20 cellular contexts compared by ENCODE assay signal in the genomic region with DNA sequence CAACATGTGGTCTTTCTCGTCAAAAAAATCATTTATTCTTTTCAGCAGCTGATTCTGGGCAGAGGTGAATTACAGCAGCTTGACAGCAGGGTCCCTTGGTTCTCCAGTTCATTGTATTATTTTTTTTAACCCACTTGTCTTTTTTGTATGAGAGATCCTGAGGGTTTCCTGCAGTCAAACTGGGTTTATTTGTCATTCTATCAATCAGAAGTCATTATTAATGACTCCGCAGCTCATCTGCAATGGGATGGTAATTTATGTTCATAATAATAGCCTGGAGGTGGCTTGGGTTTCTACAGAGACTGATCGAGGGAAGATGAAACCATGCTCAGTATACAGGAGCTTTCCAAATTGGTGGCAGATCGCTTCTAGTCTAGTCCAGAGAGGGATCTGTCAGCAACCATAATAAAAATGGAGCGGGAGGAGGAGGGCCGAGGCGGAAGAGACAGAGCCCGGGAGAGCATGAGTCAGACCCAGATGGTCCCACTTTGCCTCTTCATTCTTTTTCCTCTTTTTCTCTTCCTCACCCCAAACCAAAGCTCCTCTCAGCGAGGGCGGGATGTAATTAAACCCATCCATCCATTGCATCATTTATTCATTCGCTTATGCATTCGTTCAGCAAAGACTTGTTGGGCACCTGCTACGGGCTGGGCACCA. TPM values are rescaled to one million over a fixed set of nuclear protein-coding genes. Genes with fewer than 3 reads are reported as not detected.
DNase-seq lines count a peak whose midpoint lies in the region; ATAC-seq, FAIRE-seq and TF ChIP-seq lines count a peak whose summit lies in the region.
"Had no signal": no experiment of that assay in that cellular context is flagged by ENCODE, and none has a peak within 500 bp of the region (broad histone marks: within the 10 kb centered on the region; RNA-seq: fewer than 3 reads in every experiment).

No MANE protein-coding gene starts in this region.

- H4K20me1 ChIP-seq in HepG2 (ENCODE audit: insufficient read depth, low read length), result no peaks in the 10 kb centered on the region

- H3K9me3 ChIP-seq in HepG2 (ENCODE audit: low read length), result no peaks in the 10 kb centered on the region
- no peaks in the 10 kb centered on the region for H3K9me3 ChIP-seq in right lobe of liver
- H3K9me3 ChIP-seq: A549 had no signal

- H3K9me3 Mint-ChIP-seq in chondrocyte (ENCODE audit: low read depth), result no peaks in the 10 kb centered on the region
- H3K9me3 Mint-ChIP-seq: CD4-positive, alpha-beta T cell had no signal

- H3K27me3 Mint-ChIP-seq in chondrocyte (ENCODE audit: low read depth), result peaks cover 32% of the 10 kb centered on the region
- H3K27me3 Mint-ChIP-seq: CD4-positive, alpha-beta T cell had no signal

- no peak overlapping the region for H3K27ac ChIP-seq in HepG2 (ENCODE audit: extremely low read length, insufficient read depth, low read length)
- H3K27ac ChIP-seq in right lobe of liver, result no peak overlapping the region
- peak overlapping the region in 45 of 59 donors; percentile 6 to 89 (median 60) for H3K27ac ChIP-seq in dorsolateral prefrontal cortex
- H3K27ac ChIP-seq: A549 had no signal

- intact Hi-C loops in HepG2 (cut with micrococcal nuclease; ENCODE audit: unreplicated experiment) (no loop called here), right lobe of liver (cut with DNase I) (no loop called here), dorsolateral prefrontal cortex (cut with DNase I) (no loop called here)

- WGBS in HepG2 (ENCODE audit: low lambda C conversion rate), result 25% methylated on average over 13 of the region's 13 CpGs
- WGBS in right lobe of liver (ENCODE audit: insufficient coverage, low coverage, low lambda C conversion rate, missing lambda C conversion rate), result 70% methylated on average over 11 of the region's 13 CpGs

- H3K36me3 ChIP-seq in HepG2 (replicated peaks in 1 of 2; ENCODE audit: control insufficient read depth in 1 of 2, insufficient read depth in 2 of 2, low read length in 2 of 2), result no peaks in the 10 kb centered on the region
- no peaks in the 10 kb centered on the region for H3K36me3 ChIP-seq in right lobe of liver

- BruUV-seq in HepG2 (replicated peaks; lab: Mats Ljungman, UMichigan), result no TSS peak

- H3K4me1 ChIP-seq in HepG2 (ENCODE audit: insufficient read depth, low read length) (0 out of 2 replicates have a peak, but pooled peaks cover 7% of the 10 kb centered on the region), right lobe of liver (no peaks in the 10 kb centered on the region)
- H3K4me1 ChIP-seq: A549 had no signal

- H3K4me1 Mint-ChIP-seq in chondrocyte (ENCODE audit: low read depth), result no peaks in the 10 kb centered on the region
- H3K4me1 Mint-ChIP-seq: B cell had no signal

- H3K9ac ChIP-seq in HepG2 (ENCODE audit: insufficient read depth, low read depth, low read length), result no peak overlapping the region

- TF ChIP-seq CTCF in HepG2 (CRISPR knock-in tag; IDR thresholded peaks at IDR 0.05) (no peak), right lobe of liver (IDR thresholded peaks at IDR 0.05) (no peak), dorsolateral prefrontal cortex (IDR thresholded peaks at IDR 0.05 in 54 of 56, conservative IDR thresholded peaks at IDR 0.05 in 2 of 56; ENCODE audit: low read depth in 1 of 56, partially characterized antibody in 56 of 56) (no peak), chondrocyte (IDR thresholded peaks at IDR 0.05) (no peak)

- no peak overlapping the region for H3K4me2 ChIP-seq in HepG2 (ENCODE audit: low read depth, low read length)
- H3K4me2 ChIP-seq: A549 had no signal

- no peak for FAIRE-seq in HepG2 (lab: Jason Lieb, UNC)
- FAIRE-seq: A549, G401.6 had no signal

- in situ Hi-C loops in HepG2 (cut with HindIII; ENCODE audit: extremely low pct_ligation_motif_present, low pct_unique_long_range_greater_than_20kb), result no loop called here

- H2AFZ ChIP-seq in HepG2 (ENCODE audit: low read length), result no peak overlapping the region

- H3K4me3 ChIP-seq in HepG2 (replicated peaks in 1 of 3; ENCODE audit: insufficient read depth in 1 of 3, low read depth in 2 of 3, low read length in 3 of 3), result no peak overlapping the region
- H3K4me3 ChIP-seq in right lobe of liver, result no peak overlapping the region
- no peak overlapping the region for H3K4me3 ChIP-seq in dorsolateral prefrontal cortex
- H3K4me3 ChIP-seq: A549 had no signal

- H3K4me3 Mint-ChIP-seq in chondrocyte (ENCODE audit: unreplicated experiment), result no peak overlapping the region
- H3K4me3 Mint-ChIP-seq: B cell; CD4-positive, alpha-beta T cell had no signal

- H3K27me3 ChIP-seq in HepG2 (ENCODE audit: control insufficient read depth in 1 of 2, insufficient read depth in 2 of 2, low read length in 2 of 2) (peaks cover 17 to 73% of the 10 kb centered on the region in 2 experiments), right lobe of liver (no peaks in the 10 kb centered on the region), dorsolateral prefrontal cortex (no peaks in the 10 kb centered on the region)

- ATAC-seq in HepG2 (no peak), right lobe of liver (no peak)
- ATAC-seq: A549 had no signal

- H3K79me2 ChIP-seq in HepG2 (ENCODE audit: insufficient read depth, low read length), result no peaks in the 10 kb centered on the region

- no peak for TF ChIP-seq RAD21 in HepG2 (CRISPR knock-in tag; IDR thresholded peaks at IDR 0.05)

- TF ChIP-seq POLR2A in HepG2 (IDR thresholded peaks at IDR 0.05; ENCODE audit: insufficient read depth in 1 of 2, low read depth in 2 of 2, low read length in 2 of 2) (no peak), right lobe of liver (IDR thresholded peaks at IDR 0.05) (no peak)

- no peak overlapping the region for H3K27ac Mint-ChIP-seq in chondrocyte (ENCODE audit: unreplicated experiment)
- H3K27ac Mint-ChIP-seq: B cell; CD4-positive, alpha-beta T cell had no signal

- DNase-seq in HepG2 (ENCODE audit: low spot score) (no peak), right lobe of liver (no peak), NCI-H1417 (lab: John Stamatoyannopoulos, UW) (peak in 2 of 3 experiments; percentile 69 to 85), dorsolateral prefrontal cortex (peak in 3 of 10 donors; percentile 20 to 51 (median 42)), superior temporal gyrus (ENCODE audit: extremely low spot score) (peak; percentile 25), chondrocyte (ENCODE audit: low spot score) (no peak), NCI-H69 (lab: John Stamatoyannopoulos, UW) (no peak)
- DNase-seq in activated T-cell treated with anti-CD3 and anti-CD28 coated beads, Interleukin-2, amount 50 U/mL, for 48 hours, result no peak
- DNase-seq: Calu3; CD4-positive, alpha-beta T cell; DMS79; GOT3; IMR-90; Kasumi-1; NCI-H1436 treated with DMSO at 0.1 percent for 48 hours; NCI-H2081; NCI-H774 had no signal

- POLR2A ChIA-PET in HepG2 (lab: Yijun Ruan, JAX), result no interaction called here

- TF ChIP-seq EP300 in HepG2 (IDR thresholded peaks at IDR 0.05; ENCODE audit: low read depth in 2 of 2, low read length in 2 of 2), result no peak
- TF ChIP-seq EP300 in HepG2 (CRISPR knock-in tag; IDR thresholded peaks at IDR 0.05; ENCODE audit: borderline replicate concordance), result no peak

- no peaks in the 10 kb centered on the region for H3K36me3 Mint-ChIP-seq in chondrocyte (ENCODE audit: low read depth)

- CTCF ChIA-PET in HepG2 (lab: Yijun Ruan, JAX; ENCODE audit: low intra/inter-chr PET ratio, low total read pairs), result no interaction called here

TF ChIP-seq in HepG2, 621 proteins besides CTCF, POLR2A, EP300 and RAD21:
- TF ChIP-seq SMAD3 (CRISPR knock-in tag; IDR thresholded peaks at IDR 0.05), result no peak
- TF ChIP-seq EZH2 (conservative IDR thresholded peaks at IDR 0.05; ENCODE audit: low read depth, low read length), result no peak
- TF ChIP-seq, protein P1, sequence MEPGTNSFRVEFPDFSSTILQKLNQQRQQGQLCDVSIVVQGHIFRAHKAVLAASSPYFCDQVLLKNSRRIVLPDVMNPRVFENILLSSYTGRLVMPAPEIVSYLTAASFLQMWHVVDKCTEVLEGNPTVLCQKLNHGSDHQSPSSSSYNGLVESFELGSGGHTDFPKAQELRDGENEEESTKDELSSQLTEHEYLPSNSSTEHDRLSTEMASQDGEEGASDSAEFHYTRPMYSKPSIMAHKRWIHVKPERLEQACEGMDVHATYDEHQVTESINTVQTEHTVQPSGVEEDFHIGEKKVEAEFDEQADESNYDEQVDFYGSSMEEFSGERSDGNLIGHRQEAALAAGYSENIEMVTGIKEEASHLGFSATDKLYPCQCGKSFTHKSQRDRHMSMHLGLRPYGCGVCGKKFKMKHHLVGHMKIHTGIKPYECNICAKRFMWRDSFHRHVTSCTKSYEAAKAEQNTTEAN (CRISPR knock-in tag; conservative IDR thresholded peaks at IDR 0.05), result no peak
- TF ChIP-seq ZNF451 (CRISPR knock-in tag; IDR thresholded peaks at IDR 0.05), result no peak
- peak; percentile 38; the same call in 1 of the 2 replicates for TF ChIP-seq ATF7 (IDR thresholded peaks at IDR 0.05)
- TF ChIP-seq ATF7 (CRISPR knock-in tag; IDR thresholded peaks at IDR 0.05), result no peak

RNA-seq across cellular contexts. Expression of gene EDN3, which starts 22.5 kb away (rescaled TPM):
- total RNA-seq in HepG2 (2016; rRNA removed; fragmentation: Illumina TruSeq; extraction: Trizol) (not detected in 2 replicates), right lobe of liver (not detected), dorsolateral prefrontal cortex (1 to 10 TPM in 106 of 120 experiments, under 1 TPM in 14; 0.17 to 5.4 (median 2.0) TPM), chondrocyte (0.55 to 0.59 TPM in 2 of 3 replicates, not detected in the other)
- not detected in 2 replicates for total RNA-seq in HepG2 (2016; cell fraction: cytosol; rRNA removed; fragmentation: Illumina TruSeq; extraction: Trizol; ENCODE audit: low read depth)
- total RNA-seq in HepG2 (2016; cell fraction: insoluble cytoplasmic fraction; rRNA removed; fragmentation: Illumina TruSeq; extraction: Trizol), result not detected in 2 replicates
- not detected in 2 replicates for total RNA-seq in HepG2 (2016; cell fraction: membrane; rRNA removed; fragmentation: Illumina TruSeq; extraction: Trizol)
- not detected in 2 replicates for total RNA-seq in HepG2 (2016; cell fraction: nucleus; rRNA removed; fragmentation: Illumina TruSeq; extraction: Trizol)
- not detected in 2 replicates for polyA plus RNA-seq in HepG2 (2011; rRNA removed)
- not detected in 2 replicates for polyA plus RNA-seq in HepG2 (2011; cell fraction: cytosol; rRNA removed)
- not detected in 2 replicates for polyA plus RNA-seq in HepG2 (2011; cell fraction: nucleus; rRNA removed)
- polyA plus RNA-seq in HepG2 (2012), result not detected in 2 replicates
- not detected in 2 replicates for polyA plus RNA-seq in HepG2 (2016; cell fraction: cytosol; fragmentation: Illumina TruSeq; extraction: Trizol; ENCODE audit: low read depth)
- not detected in 2 replicates for polyA plus RNA-seq in HepG2 (2016; cell fraction: insoluble cytoplasmic fraction; fragmentation: Illumina TruSeq; extraction: Trizol; ENCODE audit: low read depth)
- polyA plus RNA-seq in HepG2 (2016; cell fraction: membrane; fragmentation: Illumina TruSeq; extraction: Trizol; ENCODE audit: low read depth), result not detected in 2 replicates
- not detected in 2 replicates for polyA plus RNA-seq in HepG2 (2016; cell fraction: nucleus; fragmentation: Illumina TruSeq; extraction: Trizol; ENCODE audit: insufficient read depth, low read depth)
- polyA minus RNA-seq in HepG2 (2011; rRNA and poly(A)+ RNA removed; ENCODE audit: low replicate concordance), result not detected in 2 replicates
- polyA minus RNA-seq in HepG2 (2011; cell fraction: cytosol; rRNA and poly(A)+ RNA removed), result not detected in 2 replicates
- polyA minus RNA-seq in HepG2 (2011; cell fraction: nucleus; rRNA and poly(A)+ RNA removed), result not detected in 2 replicates
- total RNA-seq: B cell, Calu3, IMR-90 had no signal
- polyA plus RNA-seq: IMR-90 had no signal

Comparison
In these comparisons a context has a peak if more than half of its experiments do, and no peak if none do; other contexts are left out.
1. DNase-seq: peak in NCI-H1417 (2 of 3) and superior temporal gyrus (single experiment); none in HepG2 (single experiment), right lobe of liver (0 of 3), chondrocyte (single experiment), NCI-H69 (single experiment) and activated T-cell treated with anti-CD3 and anti-CD28 coated beads, Interleukin-2, amount 50 U/mL, for 48 hours (0 of 2).
2. H3K27ac ChIP-seq: peak in dorsolateral prefrontal cortex (45 of 59); none in HepG2 (single experiment) and right lobe of liver (0 of 3).